1 cellular context compared by ENCODE assay signal in genomic region chr12:104288635-104289258, GRCh38.
TF ChIP-seq lines count a peak whose summit lies in the region.

No MANE protein-coding gene starts in this region.

TF ChIP-seq in HepG2, 621 proteins besides CTCF, POLR2A, EP300 and RAD21 (continued from another document and continues in another):
- peak; percentile 86 for TF ChIP-seq ZBTB43 (CRISPR knock-in tag; conservative IDR thresholded peaks at IDR 0.05)
- TF ChIP-seq ZSCAN21 (CRISPR knock-in tag; IDR thresholded peaks at IDR 0.05; ENCODE audit: borderline replicate concordance): peak; percentile 70
- TF ChIP-seq SETDB1 (CRISPR knock-in tag; IDR thresholded peaks at IDR 0.05; ENCODE audit: borderline replicate concordance): no peak
- TF ChIP-seq REST (IDR thresholded peaks at IDR 0.05; ENCODE audit: borderline replicate concordance in 1 of 2, low read depth in 1 of 2, low read length in 2 of 2): peak in 1 of 2 experiments; percentile 47; a peak in 1 of 4 replicates
- peak; percentile 63; the same call in 1 of the 2 replicates for TF ChIP-seq DR1 (CRISPR knock-in tag; IDR thresholded peaks at IDR 0.05)
- peak; percentile 22; the same call in 1 of the 2 replicates for TF ChIP-seq USF2 (IDR thresholded peaks at IDR 0.05; ENCODE audit: low read depth, low read length)
- TF ChIP-seq USF2 (CRISPR knock-in tag; IDR thresholded peaks at IDR 0.05; ENCODE audit: borderline replicate concordance): no peak
- TF ChIP-seq BCL6 (CRISPR knock-in tag; IDR thresholded peaks at IDR 0.05): peak; percentile 65
- TF ChIP-seq GABPB1 (CRISPR knock-in tag; IDR thresholded peaks at IDR 0.05): peak; percentile 85
- peak; percentile 81 for TF ChIP-seq KLF11 (CRISPR knock-in tag; IDR thresholded peaks at IDR 0.05)
- peak; percentile 15; the same call in 1 of the 2 replicates for TF ChIP-seq PHF20 (CRISPR knock-in tag; IDR thresholded peaks at IDR 0.05)
- TF ChIP-seq MNT (IDR thresholded peaks at IDR 0.05): peak; percentile 92
- TF ChIP-seq ZNF776 (CRISPR knock-in tag; IDR thresholded peaks at IDR 0.05): 0 out of 2 replicates have a peak, but pooled peaks have one; percentile 25
- TF ChIP-seq SAP130 (CRISPR knock-in tag; IDR thresholded peaks at IDR 0.05; ENCODE audit: low read depth): peak; percentile 99
- TF ChIP-seq ZNF326 (CRISPR knock-in tag; IDR thresholded peaks at IDR 0.05; ENCODE audit: borderline replicate concordance): no peak
- TF ChIP-seq RNF219 (CRISPR knock-in tag; IDR thresholded peaks at IDR 0.05): 0 out of 2 replicates have a peak, but pooled peaks have one; percentile 48
- peak; percentile 62 for TF ChIP-seq POGZ (CRISPR knock-in tag; IDR thresholded peaks at IDR 0.05)
- TF ChIP-seq POLR2AphosphoS5 (IDR thresholded peaks at IDR 0.05; ENCODE audit: low read depth, low read length): peak; percentile 52; the same call in 1 of the 2 replicates
- peak; percentile 90 for TF ChIP-seq HDAC2 (CRISPR knock-in tag; IDR thresholded peaks at IDR 0.05)
- TF ChIP-seq FOXO4 (CRISPR knock-in tag; conservative IDR thresholded peaks at IDR 0.05): 0 out of 2 replicates have a peak, but pooled peaks have one; percentile 10
- TF ChIP-seq NFAT5 (CRISPR knock-in tag; IDR thresholded peaks at IDR 0.05): peak; percentile 93
- TF ChIP-seq ZNF639 (CRISPR knock-in tag; conservative IDR thresholded peaks at IDR 0.05): peak; percentile 74; the same call in 1 of the 2 replicates
- TF ChIP-seq ZNF772 (CRISPR knock-in tag; IDR thresholded peaks at IDR 0.05): peak; percentile 96
- TF ChIP-seq KDM3A (CRISPR knock-in tag; IDR thresholded peaks at IDR 0.05; ENCODE audit: low read depth): peak; percentile 92
- peak; percentile 93 for TF ChIP-seq MEF2D (CRISPR knock-in tag; IDR thresholded peaks at IDR 0.05)
- peak; percentile 45; the same call in 1 of the 2 replicates for TF ChIP-seq TSC22D2 (CRISPR knock-in tag; IDR thresholded peaks at IDR 0.05; ENCODE audit: borderline replicate concordance)
- peak; percentile 92 for TF ChIP-seq ZNF441 (CRISPR knock-in tag; IDR thresholded peaks at IDR 0.05; ENCODE audit: borderline replicate concordance)
- TF ChIP-seq THRA (CRISPR knock-in tag; IDR thresholded peaks at IDR 0.05; ENCODE audit: borderline replicate concordance): peak; percentile 88
- no peak for TF ChIP-seq SRSF9 (IDR thresholded peaks at IDR 0.05; ENCODE audit: borderline replicate concordance, insufficient read depth, low read depth, low read length, poor library complexity, severe bottlenecking)
- peak; percentile 99 for TF ChIP-seq ZNF292 (CRISPR knock-in tag; IDR thresholded peaks at IDR 0.05; ENCODE audit: borderline replicate concordance, low read depth)
- TF ChIP-seq ZNF547 (CRISPR knock-in tag; IDR thresholded peaks at IDR 0.05): peak; percentile 75; the same call in 1 of the 2 replicates
- no peak for TF ChIP-seq PRPF4 (IDR thresholded peaks at IDR 0.05; ENCODE audit: low read depth, low read length, poor library complexity, severe bottlenecking)
